ENCODE assay signal across 9 cellular contexts in genomic region chr22:39348909-39349505, GRCh38. TPM values are rescaled to one million over a fixed set of nuclear protein-coding genes. Genes with fewer than 3 reads are reported as not detected.
DNase-seq lines count a peak whose midpoint lies in the region; ATAC-seq and TF ChIP-seq lines count a peak whose summit lies in the region.
"Had no signal": no experiment of that assay in that cellular context is flagged by ENCODE, and none has a peak within 500 bp of the region (broad histone marks: within the 10 kb centered on the region; RNA-seq: fewer than 3 reads in every experiment).

No MANE protein-coding gene starts in this region.

- H3K4me1 ChIP-seq in BE2C, result peaks cover 16% of the 10 kb centered on the region
- peaks cover 7% of the 10 kb centered on the region for H3K4me1 ChIP-seq in rectal smooth muscle tissue (ENCODE audit: control insufficient read depth, insufficient read depth, low read length)

- H3K27me3 Mint-ChIP-seq in IgD-negative memory B cell, result peaks cover 11% of the 10 kb centered on the region

- no peaks in the 10 kb centered on the region for H3K9me3 ChIP-seq in BE2C

- ATAC-seq in left cardiac atrium, result peak; percentile 24 to 59
- ATAC-seq: left colon had no signal

- H3K36me3 ChIP-seq in BE2C, result no peaks in the 10 kb centered on the region; the same call in 1 of the 2 replicates
- no peaks in the 10 kb centered on the region for H3K36me3 ChIP-seq in rectal smooth muscle tissue (ENCODE audit: control insufficient read depth, insufficient read depth, low read length)

- peak overlapping the region; percentile 62 for H3K9ac ChIP-seq in rectal smooth muscle tissue (ENCODE audit: low read length)

- H3K27me3 ChIP-seq in BE2C (no peaks in the 10 kb centered on the region), rectal smooth muscle tissue (ENCODE audit: control insufficient read depth, insufficient read depth, low read length) (no peaks in the 10 kb centered on the region)

- TF ChIP-seq CTCF in BE2C (IDR thresholded peaks at IDR 0.05; ENCODE audit: low read depth, low read length), result no peak

- peak; percentile 58 for DNase-seq in BE2C
- DNase-seq in activated CD8-positive, alpha-beta memory T cell treated with anti-CD3 and anti-CD28 coated beads, Interleukin-2, amount 50 U/mL, for 48 hours, result peak; percentile 56
- DNase-seq in left cardiac atrium, result peak; percentile 40
- no peak for DNase-seq in retina
- DNase-seq in SW 1271 (lab: John Stamatoyannopoulos, UW), result no peak
- no peak for DNase-seq in NCI-H774 (lab: John Stamatoyannopoulos, UW)

- intact Hi-C loops in left cardiac atrium (cut with DNase I), result no loop called here

- H3K27ac Mint-ChIP-seq in IgD-negative memory B cell, result peak overlapping the region in 1 of 3 donors; percentile 82

- peaks cover 20 to 27% (median 22%) of the 10 kb centered on the region in 3 donors for H3K4me1 Mint-ChIP-seq in IgD-negative memory B cell

- H3K4me3 ChIP-seq in BE2C (ENCODE audit: low read depth, low read length), result peak overlapping the region; percentile 74
- H3K4me3 ChIP-seq in rectal smooth muscle tissue (ENCODE audit: low read length), result peak overlapping the region; percentile 74

- peak overlapping the region; percentile 56 for H3K27ac ChIP-seq in rectal smooth muscle tissue (ENCODE audit: low read depth, low read length)

- peak overlapping the region; percentile 84 to 96 (median 92) for H3K4me3 Mint-ChIP-seq in IgD-negative memory B cell

- no peaks in the 10 kb centered on the region for H3K36me3 Mint-ChIP-seq in IgD-negative memory B cell

- H3K9me3 Mint-ChIP-seq in IgD-negative memory B cell, result no peaks in the 10 kb centered on the region

RNA-seq across cellular contexts. Expression of gene SYNGR1, which starts 0.8 kb away (rescaled TPM):
- 42.1 TPM for polyA plus RNA-seq in BE2C (2012; ENCODE audit: insufficient read depth, insufficient read length, low read depth)
- 9.1 TPM for polyA plus RNA-seq in IgD-negative memory B cell
- total RNA-seq in left cardiac atrium, result 10 to 100 TPM; 48.3 to 60.8 TPM

RNA-seq across cellular contexts. Expression of gene RPL3, which starts 29.6 kb away (rescaled TPM):
- polyA plus RNA-seq in BE2C (2012; ENCODE audit: insufficient read depth, insufficient read length, low read depth), result 1,250 TPM
- polyA plus RNA-seq in IgD-negative memory B cell, result 4,030 TPM
- 1,000 to 10,000 TPM in 1 of 2 donors, 100 to 1,000 TPM in 1; 796 to 1,078 TPM for total RNA-seq in left cardiac atrium

RNA-seq across cellular contexts. Expression of gene TAB1, which starts 50.6 kb away (rescaled TPM):
- polyA plus RNA-seq in BE2C (2012; ENCODE audit: insufficient read depth, insufficient read length, low read depth), result 53.2 TPM
- 2.7 TPM for polyA plus RNA-seq in IgD-negative memory B cell
- total RNA-seq in left cardiac atrium, result 10 to 100 TPM; 14.1 to 16.8 TPM

Comparison
In these comparisons a context has a peak if more than half of its experiments do, and no peak if none do; other contexts are left out.
1. DNase-seq: peak in BE2C (single experiment), activated CD8-positive, alpha-beta memory T cell treated with anti-CD3 and anti-CD28 coated beads, Interleukin-2, amount 50 U/mL, for 48 hours (single experiment) and left cardiac atrium (single experiment); none in retina (single experiment), SW 1271 (0 of 2) and NCI-H774 (single experiment).